17 cellular contexts compared by ENCODE assay signal in the genomic region with DNA sequence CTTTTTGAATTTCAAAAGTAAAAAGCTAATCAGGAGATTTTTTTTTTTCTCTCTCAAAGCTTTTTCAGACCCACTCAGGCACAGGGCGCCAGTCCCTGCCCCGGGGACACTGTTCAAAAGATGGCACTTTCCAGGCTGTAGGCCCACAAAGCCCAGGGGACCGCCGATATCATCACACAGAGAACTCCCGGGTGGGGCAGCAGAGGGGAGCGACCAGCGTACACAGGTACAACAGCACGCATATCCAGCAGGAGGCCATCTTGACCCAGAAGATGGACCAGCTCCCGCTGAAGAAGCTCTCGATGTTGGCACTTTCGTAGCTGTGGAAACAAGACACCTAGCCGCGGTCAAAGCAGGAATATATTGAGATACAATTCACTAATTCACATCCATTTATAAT.
DNase-seq lines count a peak whose midpoint lies in the region; ATAC-seq, FAIRE-seq and TF ChIP-seq lines count a peak whose summit lies in the region.
"Had no signal": no experiment of that assay in that cellular context is flagged by ENCODE, and none has a peak within 500 bp of the region (broad histone marks: within the 10 kb centered on the region; RNA-seq: fewer than 3 reads in every experiment).

No MANE protein-coding gene starts in this region.

- TF ChIP-seq CTCF in activated B cell treated with CpG ODN at 0.5 μM for 24 hours (IDR thresholded peaks at IDR 0.05) (no peak), smooth muscle cell (IDR thresholded peaks at IDR 0.05; ENCODE audit: borderline replicate concordance, insufficient read depth, poor library complexity, severe bottlenecking) (no peak)

- no peak overlapping the region for H2AK5ac ChIP-seq in trophoblast cell (ENCODE audit: low read length)

- peak overlapping the region; percentile 97 for H2BK12ac ChIP-seq in trophoblast cell (ENCODE audit: low read length)

- peak; percentile 35 for FAIRE-seq in GM12891 (lab: Jason Lieb, UNC)

- H3K4me3 ChIP-seq in trophoblast cell (ENCODE audit: low read depth, low read length) (no peak overlapping the region), smooth muscle cell (no peak overlapping the region)
- H3K4me3 ChIP-seq: tibial artery had no signal

- H3K18ac ChIP-seq in trophoblast cell (ENCODE audit: low read length), result peak overlapping the region; percentile 61

- POLR2A ChIA-PET in activated B cell treated with CpG ODN at 0.5 μM for 24 hours (lab: Charles Lee), result interaction anchor here (1.5 kb wide), 1 partner anchor 112 kb away, joined by 4 read pairs; the partner anchor contains the start of gene SERINC5

- no peaks in the 10 kb centered on the region for H3K79me2 ChIP-seq in trophoblast cell (ENCODE audit: control insufficient read depth, insufficient read depth, low read length, poor library complexity)
- H3K79me2 ChIP-seq in smooth muscle cell (ENCODE audit: low read depth), result no peaks in the 10 kb centered on the region

- no peaks in the 10 kb centered on the region for H3K9me3 Mint-ChIP-seq in activated B cell treated with CpG ODN at 0.5 μM for 24 hours

- H4K20me1 ChIP-seq in smooth muscle cell (ENCODE audit: low read depth), result no peaks in the 10 kb centered on the region

- H3K9ac ChIP-seq in trophoblast cell (ENCODE audit: low read length) (no peak overlapping the region), smooth muscle cell (ENCODE audit: low read depth) (no peak overlapping the region)

- DNase-seq in NCI-H748 (lab: John Stamatoyannopoulos, UW; ENCODE audit: unreplicated experiment) (peak; percentile 14), NCI-H748 treated with DMSO at 0.1 percent for 48 hours (lab: John Stamatoyannopoulos, UW) (no peak), GM12891 (ENCODE audit: insufficient read length, low spot score) (no peak), activated B cell treated with CpG ODN at 0.5 μM for 24 hours (peak; percentile 21), trophoblast cell (no peak), smooth muscle cell (lab: John Stamatoyannopoulos, UW; ENCODE audit: unreplicated experiment) (no peak), NCI-H345 treated with DMSO at 0.1 percent for 48 hours (lab: John Stamatoyannopoulos, UW; ENCODE audit: unreplicated experiment) (no peak)
- DNase-seq: activated T-cell treated with anti-CD3 and anti-CD28 coated beads, Interleukin-2, amount 50 U/mL, for 1 hour; amniotic stem cell; NCI-H1092; NCI-H2171; stimulated activated CD4-positive, alpha-beta T cell treated with anti-CD3 and anti-CD28 coated beads, Interleukin-2, amount 100 ng/mL, for 24 hours; T-helper 9 cell; tibial artery had no signal

- H3K4ac ChIP-seq in trophoblast cell (ENCODE audit: low read depth, low read length), result no peak overlapping the region

- H3K36me3 Mint-ChIP-seq in activated B cell treated with CpG ODN at 0.5 μM for 24 hours (ENCODE audit: low read depth), result peaks cover 6% of the 10 kb centered on the region

- H3K23ac ChIP-seq in trophoblast cell (ENCODE audit: low read length), result no peak overlapping the region

- H4K12ac ChIP-seq in trophoblast cell (ENCODE audit: low read depth, low read length), result no peak overlapping the region

- H3K36me3 ChIP-seq in trophoblast cell (ENCODE audit: control insufficient read depth in 1 of 2, insufficient read depth in 2 of 2, low read length in 2 of 2) (peaks cover 28 to 39% of the 10 kb centered on the region in 2 experiments), smooth muscle cell (ENCODE audit: low read depth) (no peaks in the 10 kb centered on the region)

- H3K27ac ChIP-seq in trophoblast cell (ENCODE audit: low read depth, low read length) (peak overlapping the region; percentile 42), smooth muscle cell (ENCODE audit: low read depth) (no peak overlapping the region)
- H3K27ac ChIP-seq: 22Rv1, C4-2B had no signal

- H3K27ac Mint-ChIP-seq in activated B cell treated with CpG ODN at 0.5 μM for 24 hours, result no peak overlapping the region

- H3K9me3 ChIP-seq in trophoblast cell (ENCODE audit: insufficient read depth, low read depth, low read length) (no peaks in the 10 kb centered on the region), smooth muscle cell (replicated peaks; ENCODE audit: low read depth) (no peaks in the 10 kb centered on the region)
- H3K9me3 ChIP-seq: tibial artery had no signal

- peaks cover 8% of the 10 kb centered on the region for H3F3A ChIP-seq in smooth muscle cell (ENCODE audit: low read depth)

- H3K4me1 ChIP-seq in trophoblast cell (ENCODE audit: control insufficient read depth in 1 of 2, insufficient read depth in 2 of 2, low read length in 2 of 2) (peaks cover 8 to 19% of the 10 kb centered on the region in 2 experiments), smooth muscle cell (ENCODE audit: low read depth) (peaks cover 16% of the 10 kb centered on the region)

- no peak overlapping the region for H4K8ac ChIP-seq in trophoblast cell (ENCODE audit: low read depth, low read length)

- H2AFZ ChIP-seq in trophoblast cell (ENCODE audit: insufficient read depth, low read length, poor library complexity) (no peak overlapping the region), smooth muscle cell (ENCODE audit: low read depth) (no peak overlapping the region)

- no CpG with 5 or more reads among the region's 13 CpGs for WGBS in trophoblast cell (ENCODE audit: extremely low coverage, insufficient coverage, insufficient read length)
- WGBS in smooth muscle cell (ENCODE audit: low lambda C conversion rate), result 96% methylated on average over 13 of the region's 13 CpGs

- ATAC-seq in activated B cell treated with CpG ODN at 0.5 μM for 24 hours (ENCODE audit: low read depth) (peak; percentile 84), GM21576 (IDR thresholded peaks at IDR 0.05; ENCODE audit: unreplicated experiment) (no peak)

- no peaks in the 10 kb centered on the region for H3K27me3 Mint-ChIP-seq in activated B cell treated with CpG ODN at 0.5 μM for 24 hours

- no peak overlapping the region for H4K91ac ChIP-seq in trophoblast cell (ENCODE audit: low read depth, low read length)

- TF ChIP-seq POLR2A in GM12891 (IDR thresholded peaks at IDR 0.05; ENCODE audit: low read depth, low read length), result no peak

- H3K4me2 ChIP-seq in trophoblast cell (ENCODE audit: low read length) (no peak overlapping the region), smooth muscle cell (no peak overlapping the region)

- peak overlapping the region; percentile 32 for H3K4me3 Mint-ChIP-seq in activated B cell treated with CpG ODN at 0.5 μM for 24 hours

- peaks cover 21% of the 10 kb centered on the region for H3K4me1 Mint-ChIP-seq in activated B cell treated with CpG ODN at 0.5 μM for 24 hours

- no peak overlapping the region for H3K14ac ChIP-seq in trophoblast cell (ENCODE audit: low read length)

- no peak overlapping the region for H2BK120ac ChIP-seq in trophoblast cell (ENCODE audit: insufficient read depth, low read length, poor library complexity)

- CTCF ChIA-PET in activated B cell treated with CpG ODN at 0.5 μM for 24 hours (lab: Charles Lee), result no interaction called here

- H3K27me3 ChIP-seq in trophoblast cell (ENCODE audit: insufficient read depth, low read length) (no peaks in the 10 kb centered on the region), smooth muscle cell (ENCODE audit: low read depth) (no peaks in the 10 kb centered on the region)
- H3K27me3 ChIP-seq: tibial artery had no signal

- H2BK5ac ChIP-seq in trophoblast cell (ENCODE audit: low read depth, low read length, poor library complexity), result peak overlapping the region; percentile 57

- intact Hi-C loops in activated B cell treated with CpG ODN at 0.5 μM for 24 hours (cut with micrococcal nuclease), result loop anchor here (2.0 kb wide), 1 partner anchor 17 kb away; no protein-coding TSS in a partner anchor

- H3K79me1 ChIP-seq in trophoblast cell (ENCODE audit: low read length), result peaks cover 5% of the 10 kb centered on the region

TF ChIP-seq in GM12891, 5 proteins besides CTCF, POLR2A, EP300 and RAD21:
- TF ChIP-seq POLR2AphosphoS5 (IDR thresholded peaks at IDR 0.05; ENCODE audit: low read depth, low read length) (no peak), SPI1 (IDR thresholded peaks at IDR 0.05; ENCODE audit: low read depth, low read length) (no peak), TAF1 (IDR thresholded peaks at IDR 0.05; ENCODE audit: low read depth, low read length) (no peak), PAX5 (IDR thresholded peaks at IDR 0.05; ENCODE audit: insufficient read depth, low read length, severe bottlenecking) (no peak), POU2F2 (IDR thresholded peaks at IDR 0.05; ENCODE audit: low read depth, low read length) (no peak)

Comparison
In these comparisons a context has a peak if more than half of its experiments do, and no peak if none do; other contexts are left out.
1. DNase-seq: peak in NCI-H748 (single experiment) and activated B cell treated with CpG ODN at 0.5 μM for 24 hours (single experiment); none in NCI-H748 treated with DMSO at 0.1 percent for 48 hours (single experiment), GM12891 (single experiment), trophoblast cell (0 of 2), smooth muscle cell (single experiment) and NCI-H345 treated with DMSO at 0.1 percent for 48 hours (single experiment).